12 cellular contexts compared by ENCODE assay signal in genomic region chr11:80748207-80748606, GRCh38.
DNase-seq lines count a peak whose midpoint lies in the region; TF ChIP-seq lines count a peak whose summit lies in the region.
"Had no signal": no experiment of that assay in that cellular context is flagged by ENCODE, and none has a peak within 500 bp of the region (broad histone marks: within the 10 kb centered on the region; RNA-seq: fewer than 3 reads in every experiment).

No MANE protein-coding gene starts in this region.

- peak; percentile 0 for DNase-seq in NCI-H1694 (lab: John Stamatoyannopoulos, UW)
- DNase-seq in NCI-H69 (lab: John Stamatoyannopoulos, UW) = peak; percentile 49
- peak; percentile 41 for DNase-seq in epithelial cell of esophagus (ENCODE audit: low read depth)
- peak; percentile 46 for DNase-seq in superior temporal gyrus (ENCODE audit: extremely low spot score)
- no peak for DNase-seq in tibial artery
- DNase-seq in ureter (ENCODE audit: low spot score) = no peak
- no peak for DNase-seq in ovary
- DNase-seq: CD8-positive, alpha-beta T cell; DND-41; GF-D8; HCEC 1CT had no signal

- no peaks in the 10 kb centered on the region for H3K27me3 ChIP-seq in tibial artery
- H3K27me3 ChIP-seq in ovary = no peaks in the 10 kb centered on the region

- H3K9me3 ChIP-seq in tibial artery = no peaks in the 10 kb centered on the region
- H3K9me3 ChIP-seq in ovary = no peaks in the 10 kb centered on the region
- H3K9me3 ChIP-seq: A549 had no signal

- H3K27ac ChIP-seq in tibial artery = no peak overlapping the region
- H3K27ac ChIP-seq in ovary = no peak overlapping the region
- H3K27ac ChIP-seq: A549 had no signal

- H3K36me3 ChIP-seq in tibial artery (no peaks in the 10 kb centered on the region), ovary (no peaks in the 10 kb centered on the region)

- no peak for TF ChIP-seq EP300 in ovary (IDR thresholded peaks at IDR 0.05)

- TF ChIP-seq CTCF in epithelial cell of esophagus (IDR thresholded peaks at IDR 0.05; ENCODE audit: insufficient read depth, low read depth, low read length, missing control alignments) (no peak), tibial artery (IDR thresholded peaks at IDR 0.05) (no peak), ovary (IDR thresholded peaks at IDR 0.05) (no peak)

- intact Hi-C loops in tibial artery (cut with DNase I; ENCODE audit: low total_unique reads) = no loop called here
- intact Hi-C loops in ovary (cut with DNase I) = no loop called here

- no peaks in the 10 kb centered on the region for H3K4me1 ChIP-seq in tibial artery
- no peaks in the 10 kb centered on the region for H3K4me1 ChIP-seq in ovary (ENCODE audit: insufficient read depth)
- H3K4me1 ChIP-seq: A549 had no signal

- WGBS in ovary, 3 donors = 87 to 90% (median 90%) methylated on average over 2 of the region's 2 CpGs

- TF ChIP-seq POLR2A in ovary (IDR thresholded peaks at IDR 0.05) = no peak

- no peak overlapping the region for H3K4me3 ChIP-seq in epithelial cell of esophagus (ENCODE audit: low read length)
- no peak overlapping the region for H3K4me3 ChIP-seq in tibial artery
- H3K4me3 ChIP-seq in ovary = no peak overlapping the region
- H3K4me3 ChIP-seq: A549 had no signal

Comparison
In these comparisons a context has a peak if more than half of its experiments do, and no peak if none do; other contexts are left out.
1. DNase-seq: peak in NCI-H1694 (single experiment), NCI-H69 (single experiment), epithelial cell of esophagus (single experiment) and superior temporal gyrus (single experiment); none in tibial artery (0 of 2), ureter (single experiment) and ovary (0 of 5).